1 cellular context compared by ENCODE assay signal in genomic region chr14:104734991-104735779, GRCh38.
TF ChIP-seq lines count a peak whose summit lies in the region.

No MANE protein-coding gene starts in this region.

TF ChIP-seq in HepG2, 621 proteins besides CTCF, POLR2A, EP300 and RAD21 (continued from another document):
- TF ChIP-seq, protein P1, sequence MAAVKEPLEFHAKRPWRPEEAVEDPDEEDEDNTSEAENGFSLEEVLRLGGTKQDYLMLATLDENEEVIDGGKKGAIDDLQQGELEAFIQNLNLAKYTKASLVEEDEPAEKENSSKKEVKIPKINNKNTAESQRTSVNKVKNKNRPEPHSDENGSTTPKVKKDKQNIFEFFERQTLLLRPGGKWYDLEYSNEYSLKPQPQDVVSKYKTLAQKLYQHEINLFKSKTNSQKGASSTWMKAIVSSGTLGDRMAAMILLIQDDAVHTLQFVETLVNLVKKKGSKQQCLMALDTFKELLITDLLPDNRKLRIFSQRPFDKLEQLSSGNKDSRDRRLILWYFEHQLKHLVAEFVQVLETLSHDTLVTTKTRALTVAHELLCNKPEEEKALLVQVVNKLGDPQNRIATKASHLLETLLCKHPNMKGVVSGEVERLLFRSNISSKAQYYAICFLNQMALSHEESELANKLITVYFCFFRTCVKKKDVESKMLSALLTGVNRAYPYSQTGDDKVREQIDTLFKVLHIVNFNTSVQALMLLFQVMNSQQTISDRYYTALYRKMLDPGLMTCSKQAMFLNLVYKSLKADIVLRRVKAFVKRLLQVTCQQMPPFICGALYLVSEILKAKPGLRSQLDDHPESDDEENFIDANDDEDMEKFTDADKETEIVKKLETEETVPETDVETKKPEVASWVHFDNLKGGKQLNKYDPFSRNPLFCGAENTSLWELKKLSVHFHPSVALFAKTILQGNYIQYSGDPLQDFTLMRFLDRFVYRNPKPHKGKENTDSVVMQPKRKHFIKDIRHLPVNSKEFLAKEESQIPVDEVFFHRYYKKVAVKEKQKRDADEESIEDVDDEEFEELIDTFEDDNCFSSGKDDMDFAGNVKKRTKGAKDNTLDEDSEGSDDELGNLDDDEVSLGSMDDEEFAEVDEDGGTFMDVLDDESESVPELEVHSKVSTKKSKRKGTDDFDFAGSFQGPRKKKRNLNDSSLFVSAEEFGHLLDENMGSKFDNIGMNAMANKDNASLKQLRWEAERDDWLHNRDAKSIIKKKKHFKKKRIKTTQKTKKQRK (IDR thresholded peaks at IDR 0.05; ENCODE audit: low read length) = no peak
